Comparison of ENCODE assay signal across 22 cellular contexts in genomic region chr10:113433711-113434110, GRCh38.
"Had no signal": no experiment of that assay in that cellular context is flagged by ENCODE, and none has a peak within 500 bp of the region (broad histone marks: within the 10 kb centered on the region; RNA-seq: fewer than 3 reads in every experiment).

No MANE protein-coding gene starts in this region.

- H3K27me3 Mint-ChIP-seq: activated CD8-positive, alpha-beta T cell treated with anti-CD3 and anti-CD28 coated beads for 36 hours; activated naive CD8-positive, alpha-beta T cell treated with anti-CD3 and anti-CD28 coated beads for 36 hours had no signal

- H3K9me3 ChIP-seq: lower lobe of right lung, sigmoid colon, thoracic aorta, upper lobe of right lung had no signal

- H3K4me3 Mint-ChIP-seq: activated CD4-positive, alpha-beta T cell treated with anti-CD3 and anti-CD28 coated beads, Interleukin-2, amount 10 ng/mL, durations not matched to agents 24 days and 14 days; activated CD8-positive, alpha-beta T cell treated with anti-CD3 and anti-CD28 coated beads for 36 hours; activated naive CD8-positive, alpha-beta T cell treated with anti-CD3 and anti-CD28 coated beads for 36 hours; activated T-helper 17 cell treated with anti-CD3 and anti-CD28 coated beads, Interleukin-2, amount 50 U/mL, for 72 hours; nephron; stimulated activated effector memory CD8-positive, alpha-beta T cell treated with anti-CD3 and anti-CD28 coated beads, Interleukin-12 subunit alpha, Interleukin-12 subunit beta, amount 100 ng/mL, for 72 hours had no signal

- H3K27ac Mint-ChIP-seq: activated CD4-positive, alpha-beta T cell treated with anti-CD3 and anti-CD28 coated beads, Interleukin-2, amount 10 ng/mL, durations not matched to agents 24 days and 14 days; activated CD8-positive, alpha-beta T cell treated with anti-CD3 and anti-CD28 coated beads for 36 hours; activated naive CD8-positive, alpha-beta T cell treated with anti-CD3 and anti-CD28 coated beads for 36 hours; activated T-helper 17 cell treated with anti-CD3 and anti-CD28 coated beads, Interleukin-2, amount 50 U/mL, for 72 hours; nephron; stimulated activated effector memory CD8-positive, alpha-beta T cell treated with anti-CD3 and anti-CD28 coated beads, Interleukin-12 subunit alpha, Interleukin-12 subunit beta, amount 100 ng/mL, for 72 hours had no signal

- H3K4me1 ChIP-seq: foreskin keratinocyte, lower lobe of right lung, sigmoid colon, upper lobe of right lung had no signal

- H3K27ac ChIP-seq: dorsolateral prefrontal cortex, epithelial cell of prostate, foreskin keratinocyte, lower lobe of right lung, sigmoid colon, thoracic aorta, upper lobe of right lung had no signal

- DNase-seq: activated CD4-positive, alpha-beta T cell treated with anti-CD3 and anti-CD28 coated beads, Interleukin-2, amount 10 ng/mL, durations not matched to agents 24 days and 14 days; activated CD4-positive, CD25-positive, alpha-beta regulatory T cell; activated CD8-positive, alpha-beta T cell treated with anti-CD3 and anti-CD28 coated beads for 36 hours; activated naive CD4-positive, alpha-beta T cell; activated naive CD8-positive, alpha-beta T cell treated with anti-CD3 and anti-CD28 coated beads for 36 hours; activated T-cell treated with anti-CD3 and anti-CD28 coated beads, Interleukin-2, amount 50 U/mL, for 1 hour; amygdala; caudate nucleus; dorsolateral prefrontal cortex; foreskin keratinocyte; hippocampal formation; left cardiac atrium; lower lobe of right lung; nucleus accumbens; sigmoid colon; stimulated activated CD4-positive, alpha-beta T cell treated with anti-CD3 and anti-CD28 coated beads, Interleukin-4, amount 100 ng/mL, for 24 hours; upper lobe of right lung had no signal

- H3K4me1 Mint-ChIP-seq: activated CD4-positive, alpha-beta T cell treated with anti-CD3 and anti-CD28 coated beads, Interleukin-2, amount 10 ng/mL, durations not matched to agents 24 days and 14 days; activated naive CD8-positive, alpha-beta T cell treated with anti-CD3 and anti-CD28 coated beads for 36 hours; activated T-helper 17 cell treated with anti-CD3 and anti-CD28 coated beads, Interleukin-2, amount 50 U/mL, for 72 hours; stimulated activated effector memory CD8-positive, alpha-beta T cell treated with anti-CD3 and anti-CD28 coated beads, Interleukin-12 subunit alpha, Interleukin-12 subunit beta, amount 100 ng/mL, for 72 hours had no signal

- H3K27me3 ChIP-seq: foreskin keratinocyte, sigmoid colon, upper lobe of right lung had no signal

- H3K36me3 Mint-ChIP-seq: activated naive CD8-positive, alpha-beta T cell treated with anti-CD3 and anti-CD28 coated beads for 36 hours; stimulated activated effector memory CD8-positive, alpha-beta T cell treated with anti-CD3 and anti-CD28 coated beads, Interleukin-12 subunit alpha, Interleukin-12 subunit beta, amount 100 ng/mL, for 72 hours had no signal

- ATAC-seq: activated CD8-positive, alpha-beta T cell treated with anti-CD3 and anti-CD28 coated beads for 36 hours; activated T-helper 17 cell treated with anti-CD3 and anti-CD28 coated beads, Interleukin-2, amount 50 U/mL, for 72 hours; foreskin keratinocyte; left cardiac atrium; lower lobe of right lung; stimulated activated effector memory CD8-positive, alpha-beta T cell treated with anti-CD3 and anti-CD28 coated beads, Interleukin-12 subunit alpha, Interleukin-12 subunit beta, amount 100 ng/mL, for 72 hours; upper lobe of right lung had no signal

- H3K36me3 ChIP-seq: lower lobe of right lung, sigmoid colon, thoracic aorta, upper lobe of right lung had no signal

- H3K9me3 Mint-ChIP-seq: activated CD4-positive, alpha-beta T cell treated with anti-CD3 and anti-CD28 coated beads, Interleukin-2, amount 10 ng/mL, durations not matched to agents 24 days and 14 days; activated CD8-positive, alpha-beta T cell treated with anti-CD3 and anti-CD28 coated beads for 36 hours; activated T-helper 17 cell treated with anti-CD3 and anti-CD28 coated beads, Interleukin-2, amount 50 U/mL, for 72 hours had no signal

- H3K4me3 ChIP-seq: dorsolateral prefrontal cortex, lower lobe of right lung, sigmoid colon, thoracic aorta, upper lobe of right lung had no signal
